In genomic region chr21:31132574-31133242, GRCh38 we compare ENCODE assay signal across 8 cellular contexts.
DNase-seq lines count a peak whose midpoint lies in the region; ATAC-seq and TF ChIP-seq lines count a peak whose summit lies in the region.

No MANE protein-coding gene starts in this region.

- DNase-seq in T-helper 9 cell = peak; percentile 41
- DNase-seq in effector CD8-positive, alpha-beta T cell (lab: John Stamatoyannopoulos, UW) = peak; percentile 21
- no peak for DNase-seq in stimulated activated naive B cell treated with anti-CD40 and anti-IgM and Interleukin-4, amounts not matched to agents 10 μg/mL and 1 μg/mL and 100 μg/mL, for 72 hours
- no peak for DNase-seq in omental fat pad (ENCODE audit: low spot score)
- no peak for DNase-seq in SHP77 treated with DMSO at 0.1 percent for 48 hours (lab: John Stamatoyannopoulos, UW)

- H3K4me3 Mint-ChIP-seq in stimulated activated naive B cell treated with anti-CD40 and anti-IgM and Interleukin-4, amounts not matched to agents 10 μg/mL and 1 μg/mL and 100 μg/mL, for 72 hours = no peak overlapping the region

- peaks cover 5 to 30% of the 10 kb centered on the region in 2 donors for H3K36me3 Mint-ChIP-seq in stimulated activated naive B cell treated with anti-CD40 and anti-IgM and Interleukin-4, amounts not matched to agents 10 μg/mL and 1 μg/mL and 100 μg/mL, for 72 hours

- ATAC-seq in GM18511 (IDR thresholded peaks at IDR 0.05; ENCODE audit: unreplicated experiment) (peak; percentile 86), HG02885 (IDR thresholded peaks at IDR 0.05; ENCODE audit: poor library complexity, unreplicated experiment) (peak; percentile 77), omental fat pad (ENCODE audit: low FRiP score) (no peak), HG03520 (IDR thresholded peaks at IDR 0.05; ENCODE audit: unreplicated experiment) (no peak)
- peak; percentile 59 to 75 for ATAC-seq in stimulated activated naive B cell treated with anti-CD40 and anti-IgM and Interleukin-4, amounts not matched to agents 10 μg/mL and 1 μg/mL and 100 μg/mL, for 72 hours (replicated peaks)

- no peak for TF ChIP-seq CTCF in omental fat pad (IDR thresholded peaks at IDR 0.05)

- no peak overlapping the region for H3K27ac Mint-ChIP-seq in stimulated activated naive B cell treated with anti-CD40 and anti-IgM and Interleukin-4, amounts not matched to agents 10 μg/mL and 1 μg/mL and 100 μg/mL, for 72 hours

- peaks cover 19 to 35% of the 10 kb centered on the region in 2 donors for H3K4me1 Mint-ChIP-seq in stimulated activated naive B cell treated with anti-CD40 and anti-IgM and Interleukin-4, amounts not matched to agents 10 μg/mL and 1 μg/mL and 100 μg/mL, for 72 hours

- H3K27me3 Mint-ChIP-seq in stimulated activated naive B cell treated with anti-CD40 and anti-IgM and Interleukin-4, amounts not matched to agents 10 μg/mL and 1 μg/mL and 100 μg/mL, for 72 hours = peaks cover 6% of the 10 kb centered on the region in 2 donors

- no peaks in the 10 kb centered on the region for H3K9me3 Mint-ChIP-seq in stimulated activated naive B cell treated with anti-CD40 and anti-IgM and Interleukin-4, amounts not matched to agents 10 μg/mL and 1 μg/mL and 100 μg/mL, for 72 hours

Comparison
In these comparisons a context has a peak if more than half of its experiments do, and no peak if none do; other contexts are left out.
1. ATAC-seq: peak in GM18511 (single experiment), HG02885 (single experiment) and stimulated activated naive B cell treated with anti-CD40 and anti-IgM and Interleukin-4, amounts not matched to agents 10 μg/mL and 1 μg/mL and 100 μg/mL, for 72 hours (2 of 2); none in omental fat pad (single experiment) and HG03520 (single experiment).
2. DNase-seq: peak in T-helper 9 cell (single experiment) and effector CD8-positive, alpha-beta T cell (single experiment); none in stimulated activated naive B cell treated with anti-CD40 and anti-IgM and Interleukin-4, amounts not matched to agents 10 μg/mL and 1 μg/mL and 100 μg/mL, for 72 hours (single experiment), omental fat pad (single experiment) and SHP77 treated with DMSO at 0.1 percent for 48 hours (single experiment).